ENCODE assay signal across 25 cellular contexts in the genomic region with DNA sequence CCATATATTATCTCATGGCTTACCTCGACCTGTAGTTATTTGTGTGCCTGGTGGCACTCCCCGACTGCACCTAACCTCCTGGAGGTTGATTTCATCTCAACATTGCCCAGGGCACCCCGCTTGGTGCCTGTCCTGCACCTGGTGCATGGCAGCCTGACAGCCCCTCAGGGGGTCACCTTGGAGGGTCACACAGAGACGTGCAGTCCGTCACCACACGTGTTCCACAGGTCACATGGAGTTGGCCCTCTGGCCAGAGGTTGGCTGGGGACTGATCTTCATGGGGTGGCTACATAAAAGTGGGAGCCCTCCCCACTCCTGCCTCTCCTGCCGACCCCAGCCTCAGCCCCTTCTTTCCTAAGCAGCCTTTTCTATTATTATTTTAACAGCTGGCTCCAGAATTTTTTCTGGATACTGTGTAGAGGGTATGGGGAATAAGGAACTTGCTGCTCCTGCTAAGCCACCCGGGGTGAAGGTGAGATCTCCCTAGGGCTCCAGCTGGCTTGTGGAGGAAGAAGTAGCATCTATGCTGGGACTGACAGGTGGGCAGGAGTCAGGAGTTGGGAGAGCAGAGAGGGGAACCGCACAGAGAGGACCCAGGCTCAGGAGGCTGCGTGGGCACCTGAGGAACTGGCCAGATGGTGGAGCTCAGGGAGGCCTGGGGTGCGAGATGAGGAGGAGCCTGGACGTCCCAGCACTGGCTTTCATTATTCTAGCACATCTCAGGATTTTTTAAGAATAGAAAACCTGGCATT. TPM values are rescaled to one million over a fixed set of nuclear protein-coding genes. Genes with fewer than 3 reads are reported as not detected.
DNase-seq lines count a peak whose midpoint lies in the region; ATAC-seq and TF ChIP-seq lines count a peak whose summit lies in the region.
"Had no signal": no experiment of that assay in that cellular context is flagged by ENCODE, and none has a peak within 500 bp of the region (broad histone marks: within the 10 kb centered on the region; RNA-seq: fewer than 3 reads in every experiment).

No MANE protein-coding gene starts in this region.

- no peak overlapping the region for H3K23ac ChIP-seq in neuronal stem cell (ENCODE audit: low read depth, low read length, poor library complexity)

- H3K27me3 ChIP-seq in heart right ventricle: peaks cover 0 to 11% (median 0%) of the 10 kb centered on the region in 7 donors
- no peaks in the 10 kb centered on the region for H3K27me3 ChIP-seq in esophagus muscularis mucosa
- H3K27me3 ChIP-seq in neuronal stem cell (ENCODE audit: control insufficient read depth in 3 of 3, insufficient read depth in 3 of 3, low read depth in 1 of 3, low read length in 3 of 3): peaks cover 0 to 12% (median 2%) of the 10 kb centered on the region in 3 experiments
- H3K27me3 ChIP-seq: BLaER1 treated with 17β-estradiol and CSF1 and Interleukin-3, amounts not matched to agents 10 nM and 100 nM; SJCRH30 had no signal

- no peak overlapping the region for H3K4me2 ChIP-seq in neuronal stem cell (ENCODE audit: insufficient read depth, low read length, poor library complexity, severe bottlenecking)
- H3K4me2 ChIP-seq: BLaER1 treated with 17β-estradiol and CSF1 and Interleukin-3, amounts not matched to agents 10 nM and 100 nM; GM23338; KMS-11 had no signal

- no peaks in the 10 kb centered on the region for H3K36me3 ChIP-seq in heart right ventricle
- no peaks in the 10 kb centered on the region for H3K36me3 ChIP-seq in esophagus muscularis mucosa
- no peaks in the 10 kb centered on the region for H3K36me3 ChIP-seq in neuronal stem cell (replicated peaks in 1 of 2; ENCODE audit: control insufficient read depth in 2 of 2, insufficient read depth in 2 of 2, low read length in 2 of 2)
- H3K36me3 ChIP-seq: BLaER1 treated with 17β-estradiol and CSF1 and Interleukin-3, amounts not matched to agents 10 nM and 100 nM; SJCRH30 had no signal

- no peaks in the 10 kb centered on the region for H3K4me1 ChIP-seq in heart right ventricle
- no peaks in the 10 kb centered on the region for H3K4me1 ChIP-seq in esophagus muscularis mucosa
- peaks cover 12 to 17% of the 10 kb centered on the region in 2 donors for H3K4me1 ChIP-seq in neuronal stem cell (ENCODE audit: control insufficient read depth in 2 of 2, insufficient read depth in 1 of 2, low read depth in 1 of 2, low read length in 2 of 2)
- H3K4me1 ChIP-seq: SJCRH30 had no signal

- H3K14ac ChIP-seq in neuronal stem cell (ENCODE audit: low read length): no peak overlapping the region

- H2AK5ac ChIP-seq in neuronal stem cell (ENCODE audit: low read depth, low read length): no peak overlapping the region

- ATAC-seq in heart right ventricle (no peak), HG03097 (IDR thresholded peaks at IDR 0.05; ENCODE audit: low FRiP score, unreplicated experiment) (no peak)
- ATAC-seq: GM23338, PC-3 had no signal

- H4K8ac ChIP-seq in neuronal stem cell (ENCODE audit: low read depth, low read length): no peak overlapping the region

- no peak overlapping the region for H3K4ac ChIP-seq in neuronal stem cell (ENCODE audit: low read length)

- H2BK15ac ChIP-seq in neuronal stem cell (ENCODE audit: low read length): no peak overlapping the region

- intact Hi-C loops in cardiac septum (cut with DNase I) (no loop called here), heart right ventricle (cut with DNase I) (no loop called here), esophagus muscularis mucosa (cut with DNase I) (no loop called here)

- no peak overlapping the region for H3K9ac ChIP-seq in neuronal stem cell (ENCODE audit: low read depth, low read length, poor library complexity)
- H3K9ac ChIP-seq: BLaER1 treated with 17β-estradiol and CSF1 and Interleukin-3, amounts not matched to agents 10 nM and 100 nM; KMS-11 had no signal

- TF ChIP-seq POLR2A in esophagus muscularis mucosa (IDR thresholded peaks at IDR 0.05; ENCODE audit: low read depth): no peak

- no peak overlapping the region for H3K4me3 ChIP-seq in heart right ventricle
- H3K4me3 ChIP-seq in esophagus muscularis mucosa: no peak overlapping the region
- no peak overlapping the region for H3K4me3 ChIP-seq in neuronal stem cell (ENCODE audit: low read length in 2 of 2)
- H3K4me3 ChIP-seq: BLaER1 treated with 17β-estradiol and CSF1 and Interleukin-3, amounts not matched to agents 10 nM and 100 nM; GM23338; SJCRH30 had no signal

- H3K27ac ChIP-seq in heart right ventricle (no peak overlapping the region), esophagus muscularis mucosa (replicated peaks in 1 of 4) (no peak overlapping the region), neuronal stem cell (replicated peaks; ENCODE audit: low read length) (no peak overlapping the region)
- H3K27ac ChIP-seq: BLaER1 treated with 17β-estradiol and CSF1 and Interleukin-3, amounts not matched to agents 10 nM and 100 nM; KMS-11; SJCRH30 had no signal

- peak; percentile 65 for DNase-seq in cardiac septum (ENCODE audit: low spot score)
- DNase-seq in heart right ventricle: no peak
- DNase-seq in esophagus muscularis mucosa (ENCODE audit: extremely low spot score): peak; percentile 74
- DNase-seq in neuronal stem cell (ENCODE audit: low spot score): no peak
- DNase-seq in stimulated activated CD4-positive, alpha-beta T cell treated with anti-CD3 and anti-CD28 coated beads, Interleukin-4, amount 100 ng/mL, for 1 hour: no peak
- DNase-seq in pons (ENCODE audit: low spot score): no peak
- DNase-seq: CD4-positive, alpha-beta T cell; HCEC 1CT; NCI-H1048; NCI-H1417; NCI-H1694; NCI-H2029 treated with DMSO at 0.1 percent for 48 hours; NCI-H446 treated with DMSO at 0.1 percent for 48 hours; NCI-H526; NCI-H82; NK-92 treated with Interleukin-12 subunit alpha and Interleukin-12 subunit beta, amount 100 ng/mL, for 24 hours; PC-3; SJCRH30 had no signal

- H3K9me3 ChIP-seq in heart right ventricle (peaks cover 0 to 2% (median 0%) of the 10 kb centered on the region in 11 donors), esophagus muscularis mucosa (no peaks in the 10 kb centered on the region), neuronal stem cell (replicated peaks in 1 of 2; ENCODE audit: control insufficient read depth in 2 of 2, insufficient read depth in 1 of 2, low read depth in 1 of 2, low read length in 2 of 2) (peaks cover 0 to 2% of the 10 kb centered on the region in 2 donors)
- H3K9me3 ChIP-seq: SJCRH30 had no signal

- no peak overlapping the region for H2AFZ ChIP-seq in neuronal stem cell (ENCODE audit: low read length)
- H2AFZ ChIP-seq: GM23338 had no signal

- no peak overlapping the region for H2BK5ac ChIP-seq in neuronal stem cell (ENCODE audit: low read length)

- no peak overlapping the region for H2BK120ac ChIP-seq in neuronal stem cell (ENCODE audit: low read depth, low read length)

- TF ChIP-seq EP300 in esophagus muscularis mucosa (IDR thresholded peaks at IDR 0.05): no peak

- WGBS in heart right ventricle, 2 donors: 85 to 86% methylated on average over 12 of the region's 12 CpGs
- 81% methylated on average over 12 of the region's 12 CpGs for whole genome bisulfite sequencing in esophagus muscularis mucosa
- WGBS in neuronal stem cell (ENCODE audit: extremely low coverage in 2 of 2, insufficient read length in 2 of 2, insufficient replicate concordance in 1 of 2), 2 donors: no CpG with 5 or more reads among the region's 12 CpGs

- no peak for TF ChIP-seq CTCF in heart right ventricle (IDR thresholded peaks at IDR 0.05)
- TF ChIP-seq CTCF in esophagus muscularis mucosa (IDR thresholded peaks at IDR 0.05): no peak

- H4K91ac ChIP-seq in neuronal stem cell (ENCODE audit: low read depth, low read length, poor library complexity): no peak overlapping the region

- no peaks in the 10 kb centered on the region for H3K79me1 ChIP-seq in neuronal stem cell (ENCODE audit: low read depth, low read length)

- H2BK12ac ChIP-seq in neuronal stem cell (ENCODE audit: low read length): no peak overlapping the region

- peak overlapping the region; percentile 66 for H3K18ac ChIP-seq in neuronal stem cell (ENCODE audit: low read length)

RNA-seq across cellular contexts. Expression of gene NKD1, which starts 12.5 kb away (rescaled TPM):
- total RNA-seq in cardiac septum (0.40 TPM), heart right ventricle (1 to 10 TPM in 1 of 10 donors, under 1 TPM in 9; 0.22 to 1.1 (median 0.52) TPM), esophagus muscularis mucosa (10 to 100 TPM; 37.1 to 87.8 (median 54.1) TPM)
- under 1 TPM; 0.22 TPM for polyA plus RNA-seq in heart right ventricle
- 1.4 TPM for polyA plus RNA-seq in neuronal stem cell (2013, experiment 1 of 2)
- 1.7 TPM for polyA plus RNA-seq in neuronal stem cell (2013, experiment 2 of 2)
- total RNA-seq: G401 had no signal
- polyA plus RNA-seq: AG04450, IgD-negative memory B cell had no signal

Comparison
In these comparisons a context has a peak if more than half of its experiments do, and no peak if none do; other contexts are left out.
1. DNase-seq: peak in cardiac septum (single experiment) and esophagus muscularis mucosa (single experiment); none in heart right ventricle (0 of 2), neuronal stem cell (single experiment), stimulated activated CD4-positive, alpha-beta T cell treated with anti-CD3 and anti-CD28 coated beads, Interleukin-4, amount 100 ng/mL, for 1 hour (single experiment) and pons (single experiment).
2. RNA of gene NKD1, which starts 12.5 kb away (total RNA-seq): 37.1 to 87.8 TPM in esophagus muscularis mucosa; 0.22 to 1.1 TPM in heart right ventricle and 0.40 TPM in cardiac septum (single experiment); every median in the first group is over 10 times any median in the second.